In genomic region chr5:1385395-1386273, GRCh38 we compare ENCODE assay signal across 8 cellular contexts. TPM values are rescaled to one million over a fixed set of nuclear protein-coding genes. Genes with fewer than 3 reads are reported as not detected.
A peak's percentile ranks its signal among the peaks of the same experiment; 100 is the strongest.
DNase-seq lines count a peak whose midpoint lies in the region; ATAC-seq and TF ChIP-seq lines count a peak whose summit lies in the region.

No MANE protein-coding gene starts in this region.

- H3K27me3 Mint-ChIP-seq in activated CD4-positive, alpha-beta memory T cell treated with anti-CD3 and anti-CD28 coated beads for 36 hours = no peaks in the 10 kb centered on the region

- no peaks in the 10 kb centered on the region for H3K36me3 Mint-ChIP-seq in activated CD4-positive, alpha-beta memory T cell treated with anti-CD3 and anti-CD28 coated beads for 36 hours

- peak overlapping the region; percentile 92 for H3K27ac Mint-ChIP-seq in activated CD4-positive, alpha-beta memory T cell treated with anti-CD3 and anti-CD28 coated beads for 36 hours

- peaks cover 23% of the 10 kb centered on the region for H3K4me1 Mint-ChIP-seq in activated CD4-positive, alpha-beta memory T cell treated with anti-CD3 and anti-CD28 coated beads for 36 hours (ENCODE audit: low read depth)

- H3K4me3 Mint-ChIP-seq in activated CD4-positive, alpha-beta memory T cell treated with anti-CD3 and anti-CD28 coated beads for 36 hours = peak overlapping the region; percentile 92

- POLR2A ChIA-PET in AG04449 (lab: Yijun Ruan, JAX) = no interaction called here
- POLR2A ChIA-PET in activated CD4-positive, alpha-beta memory T cell treated with anti-CD3 and anti-CD28 coated beads for 36 hours (lab: Charles Lee) = interaction anchor here (0.9 kb wide), 1 partner anchor 41 kb away, joined by 4 read pairs; the partner anchor contains the start of gene CLPTM1L

- TF ChIP-seq CTCF in AG04449 (IDR thresholded peaks at IDR 0.05; ENCODE audit: insufficient read depth, low read length, missing control alignments) = no peak

- intact Hi-C loops in activated CD4-positive, alpha-beta memory T cell treated with anti-CD3 and anti-CD28 coated beads for 36 hours (cut with micrococcal nuclease) = loop anchor here (2.0 to 10.0 kb wide), 3 partner anchors 41 to 255 kb away; partner anchors contain the start of gene CLPTM1L

- CTCF ChIA-PET in AG04449 (lab: Yijun Ruan, JAX) = interaction anchor here (1.0 to 1.2 kb wide), 2 partner anchors 257 to 259 kb away, joined by 4 read pairs; no protein-coding TSS in a partner anchor
- CTCF ChIA-PET in activated CD4-positive, alpha-beta memory T cell treated with anti-CD3 and anti-CD28 coated beads for 36 hours (lab: Charles Lee) = interaction anchor here (1.1 to 1.6 kb wide), 4 partner anchors 40 to 268 kb away, joined by 3 to 11 read pairs (median 3); no protein-coding TSS in a partner anchor

- H3K4me3 ChIP-seq in AG04449 (ENCODE audit: low read depth, low read length) = peak overlapping the region; percentile 51

- H3K9me3 Mint-ChIP-seq in activated CD4-positive, alpha-beta memory T cell treated with anti-CD3 and anti-CD28 coated beads for 36 hours = no peaks in the 10 kb centered on the region

- DNase-seq in AG04449 (ENCODE audit: low read depth, low spot score) (no peak), NCI-H510A treated with DMSO at 0.1 percent for 48 hours (lab: John Stamatoyannopoulos, UW) (peak; percentile 64), medulla oblongata (ENCODE audit: extremely low spot score) (peak; percentile 82)
- DNase-seq in activated CD4-positive, alpha-beta memory T cell treated with anti-CD3 and anti-CD28 coated beads for 36 hours = peak; percentile 89
- DNase-seq in effector CD4-positive, alpha-beta T cell = peak; percentile 69
- peak; percentile 73 for DNase-seq in stimulated activated CD8-positive, alpha-beta memory T cell treated with anti-CD3 and anti-CD28 coated beads, Interleukin-12 subunit alpha, Interleukin-12 subunit beta, amount 100 ng/mL, for 1 hour (ENCODE audit: low read depth)

- ATAC-seq in GM18868 (IDR thresholded peaks at IDR 0.05; ENCODE audit: unreplicated experiment) (peak; percentile 94), HG03103 (IDR thresholded peaks at IDR 0.05; ENCODE audit: low read depth, unreplicated experiment) (peak; percentile 91)

RNA-seq across cellular contexts. Expression of gene CLPTM1L, which starts 40.7 kb away (rescaled TPM):
- total RNA-seq in activated CD4-positive, alpha-beta memory T cell treated with anti-CD3 and anti-CD28 coated beads for 36 hours = 10 to 100 TPM; 70.1 to 72.9 TPM

RNA-seq across cellular contexts. Expression of gene SLC6A3, which starts 59.6 kb away (rescaled TPM):
- not detected for total RNA-seq in activated CD4-positive, alpha-beta memory T cell treated with anti-CD3 and anti-CD28 coated beads for 36 hours
